In the genomic region with DNA sequence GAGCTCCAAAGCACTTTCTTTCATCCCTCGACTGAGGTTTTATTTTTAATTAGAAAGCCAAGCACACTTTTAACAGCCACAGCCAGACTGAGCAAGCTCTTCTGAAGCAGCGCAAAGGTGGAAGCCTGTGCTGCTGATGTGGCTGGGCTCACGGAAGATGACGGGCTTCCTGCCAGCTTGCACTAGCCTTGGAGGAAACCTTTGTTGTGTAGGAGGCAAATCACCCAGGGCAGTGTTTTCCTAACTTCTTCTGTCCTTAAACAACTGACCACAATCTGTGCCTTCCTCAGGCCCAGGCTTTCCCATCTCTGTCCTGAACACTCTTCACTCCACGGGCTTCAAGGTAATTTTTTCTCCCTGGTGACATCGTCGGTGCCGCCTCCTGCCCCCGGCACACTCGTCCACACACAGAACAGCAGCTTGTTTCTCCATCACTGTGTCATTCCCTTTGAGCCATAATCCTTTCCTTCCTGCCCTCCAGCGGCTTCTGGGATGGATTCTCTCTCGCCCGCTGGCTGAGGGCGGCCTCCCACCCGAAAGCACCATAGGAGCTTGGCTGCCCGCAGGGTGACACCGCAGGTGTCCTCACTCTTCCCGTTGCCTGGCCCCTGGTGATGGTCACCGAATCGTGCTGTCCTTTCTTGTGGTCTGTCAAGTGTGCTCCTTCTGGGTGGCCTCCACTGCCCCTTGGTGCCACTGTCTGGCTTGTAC, we compare ENCODE assay signal across 12 cellular contexts. TPM values are rescaled to one million over a fixed set of nuclear protein-coding genes. Genes with fewer than 3 reads are reported as not detected.
A peak's percentile ranks its signal among the peaks of the same experiment; 100 is the strongest.
DNase-seq lines count a peak whose midpoint lies in the region; ATAC-seq and TF ChIP-seq lines count a peak whose summit lies in the region.
"Had no signal": no experiment of that assay in that cellular context is flagged by ENCODE, and none has a peak within 500 bp of the region (broad histone marks: within the 10 kb centered on the region; RNA-seq: fewer than 3 reads in every experiment).

No MANE protein-coding gene starts in this region.

- H3K4me3 Mint-ChIP-seq in activated naive CD4-positive, alpha-beta T cell treated with anti-CD3 and anti-CD28 coated beads, Interleukin-2, amount 10 ng/mL, durations not matched to agents 7 days and 5 days = peak overlapping the region; percentile 10
- no peak overlapping the region for H3K4me3 Mint-ChIP-seq in WTC11
- H3K4me3 Mint-ChIP-seq in endothelial cell (ENCODE audit: unreplicated experiment) = no peak overlapping the region
- H3K4me3 Mint-ChIP-seq in type B pancreatic cell = no peak overlapping the region

- ATAC-seq in WTC11 = no peak

- no peak for TF ChIP-seq CTCF in WTC11 (IDR thresholded peaks at IDR 0.05)
- no peak for TF ChIP-seq CTCF in endothelial cell (IDR thresholded peaks at IDR 0.05; ENCODE audit: unreplicated experiment)
- no peak for TF ChIP-seq CTCF in type B pancreatic cell (conservative IDR thresholded peaks at IDR 0.05)

- peak; percentile 66 for DNase-seq in activated naive CD4-positive, alpha-beta T cell treated with anti-CD3 and anti-CD28 coated beads, Interleukin-2, amount 10 ng/mL, durations not matched to agents 7 days and 5 days
- DNase-seq in activated naive CD4-positive, alpha-beta T cell treated with Interleukin-2 at 50 U/mL for 16 hours = no peak
- no peak for DNase-seq in WTC11 (ENCODE audit: low spot score)
- no peak for DNase-seq in endothelial cell (ENCODE audit: low spot score)
- no peak for DNase-seq in type B pancreatic cell (ENCODE audit: extremely low spot score, unreplicated experiment)
- DNase-seq in SHP77 treated with DMSO at 0.1 percent for 48 hours (lab: John Stamatoyannopoulos, UW) = no peak
- DNase-seq in NCI-H446 (lab: John Stamatoyannopoulos, UW) = no peak
- DNase-seq in T-helper 9 cell = no peak
- DNase-seq: activated CD4-positive, CD25-positive, alpha-beta regulatory T cell treated with anti-CD3 and anti-CD28 coated beads, Interleukin-2, amount 50 U/mL, for 72 hours; NK-92 treated with Interleukin-12 subunit alpha and Interleukin-12 subunit beta, amount 100 ng/mL, for 24 hours; retina; upper lobe of left lung had no signal

- no peaks in the 10 kb centered on the region for H3K9me3 Mint-ChIP-seq in activated naive CD4-positive, alpha-beta T cell treated with anti-CD3 and anti-CD28 coated beads, Interleukin-2, amount 10 ng/mL, durations not matched to agents 7 days and 5 days
- no peaks in the 10 kb centered on the region for H3K9me3 Mint-ChIP-seq in WTC11
- no peaks in the 10 kb centered on the region for H3K9me3 Mint-ChIP-seq in endothelial cell (ENCODE audit: unreplicated experiment)
- H3K9me3 Mint-ChIP-seq in type B pancreatic cell = no peaks in the 10 kb centered on the region

- POLR2A ChIA-PET in WTC11 (lab: Charles Lee) = interaction anchor here (0.5 kb wide), 1 partner anchor 537 kb away, joined by 3 read pairs; no protein-coding TSS in a partner anchor

- no peaks in the 10 kb centered on the region for H3K36me3 Mint-ChIP-seq in activated naive CD4-positive, alpha-beta T cell treated with anti-CD3 and anti-CD28 coated beads, Interleukin-2, amount 10 ng/mL, durations not matched to agents 7 days and 5 days
- no peaks in the 10 kb centered on the region for H3K36me3 Mint-ChIP-seq in WTC11
- H3K36me3 Mint-ChIP-seq in endothelial cell (ENCODE audit: low read depth, unreplicated experiment) = peaks cover 3% of the 10 kb centered on the region
- no peaks in the 10 kb centered on the region for H3K36me3 Mint-ChIP-seq in type B pancreatic cell

- H3K27ac Mint-ChIP-seq in activated naive CD4-positive, alpha-beta T cell treated with anti-CD3 and anti-CD28 coated beads, Interleukin-2, amount 10 ng/mL, durations not matched to agents 7 days and 5 days = peak overlapping the region; percentile 70
- H3K27ac Mint-ChIP-seq in WTC11 (no peak overlapping the region), endothelial cell (ENCODE audit: unreplicated experiment) (peak overlapping the region; percentile 38), type B pancreatic cell (peak overlapping the region; percentile 42)

- peaks cover 22% of the 10 kb centered on the region for H3K27me3 Mint-ChIP-seq in activated naive CD4-positive, alpha-beta T cell treated with anti-CD3 and anti-CD28 coated beads, Interleukin-2, amount 10 ng/mL, durations not matched to agents 7 days and 5 days
- H3K27me3 Mint-ChIP-seq in WTC11 (ENCODE audit: low read depth) (peaks cover 65% of the 10 kb centered on the region), endothelial cell (ENCODE audit: unreplicated experiment) (peaks cover 17% of the 10 kb centered on the region), type B pancreatic cell (peaks cover 26% of the 10 kb centered on the region)

- peaks cover 53% of the 10 kb centered on the region for H3K4me1 Mint-ChIP-seq in activated naive CD4-positive, alpha-beta T cell treated with anti-CD3 and anti-CD28 coated beads, Interleukin-2, amount 10 ng/mL, durations not matched to agents 7 days and 5 days
- H3K4me1 Mint-ChIP-seq in WTC11 (peaks cover 12% of the 10 kb centered on the region), endothelial cell (ENCODE audit: unreplicated experiment) (peaks cover 37% of the 10 kb centered on the region), type B pancreatic cell (ENCODE audit: unreplicated experiment) (peaks cover 15% of the 10 kb centered on the region)

- CTCF ChIA-PET in activated naive CD4-positive, alpha-beta T cell treated with anti-CD3 and anti-CD28 coated beads, Interleukin-2, amount 10 ng/mL, durations not matched to agents 7 days and 5 days (lab: Charles Lee) = interaction anchor here (0.8 to 4.8 kb wide), 11 partner anchors 16 to 673 kb away, joined by 3 to 74 read pairs (median 4); a partner anchor contains a TSS
- CTCF ChIA-PET in WTC11 (lab: Charles Lee) = interaction anchor here (0.8 to 4.4 kb wide), 9 partner anchors 23 to 239 kb away, joined by 3 to 52 read pairs (median 13); a partner anchor contains a TSS

TF ChIP-seq in WTC11, 78 proteins besides CTCF, POLR2A, EP300 and RAD21:
- TF ChIP-seq, protein P1, sequence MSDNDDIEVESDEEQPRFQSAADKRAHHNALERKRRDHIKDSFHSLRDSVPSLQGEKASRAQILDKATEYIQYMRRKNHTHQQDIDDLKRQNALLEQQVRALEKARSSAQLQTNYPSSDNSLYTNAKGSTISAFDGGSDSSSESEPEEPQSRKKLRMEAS (CRISPR knock-in tag; IDR thresholded peaks at IDR 0.05) = no peak
- 0 out of 2 replicates have a peak, but pooled peaks have one; percentile 9 for TF ChIP-seq ZNF423 (CRISPR knock-in tag; IDR thresholded peaks at IDR 0.05)

RNA-seq across cellular contexts. Expression of a gene that starts 31.1 kb away (rescaled TPM):
- total RNA-seq in WTC11 (2021) = 0.14 to 0.26 TPM (median 0.21 TPM) in 3 replicates
- total RNA-seq in endothelial cell (ENCODE audit: unreplicated experiment) = 4.7 TPM
- total RNA-seq in type B pancreatic cell (ENCODE audit: low replicate concordance) = 4.9 and 7.5 TPM in 2 replicates
